8 cellular contexts compared by ENCODE assay signal in genomic region chr11:9758676-9759518, GRCh38.
DNase-seq lines count a peak whose midpoint lies in the region; ATAC-seq and TF ChIP-seq lines count a peak whose summit lies in the region.

No MANE protein-coding gene starts in this region.

- peak overlapping the region; percentile 77 for H3K4me3 ChIP-seq in epithelial cell of proximal tubule (ENCODE audit: low read depth, low read length)
- H3K4me3 ChIP-seq in mucosa of rectum (ENCODE audit: low read length in 2 of 2), result peak overlapping the region; percentile 74 to 91

- no peaks in the 10 kb centered on the region for H3K9me3 ChIP-seq in mucosa of rectum (ENCODE audit: control insufficient read depth in 2 of 2, low read length in 2 of 2)

- H3K9me3 Mint-ChIP-seq in stimulated activated naive CD8-positive, alpha-beta T cell treated with anti-CD3 and anti-CD28 coated beads, Interleukin-15, amount 100 ng/mL, for 72 hours, result no peaks in the 10 kb centered on the region

- H3K4me1 Mint-ChIP-seq in stimulated activated naive CD8-positive, alpha-beta T cell treated with anti-CD3 and anti-CD28 coated beads, Interleukin-15, amount 100 ng/mL, for 72 hours, result peaks cover 67% of the 10 kb centered on the region

- H3K27ac ChIP-seq in mucosa of rectum (ENCODE audit: low read depth in 2 of 2, low read length in 2 of 2), result peak overlapping the region; percentile 83 to 87

- peak overlapping the region; percentile 93 to 98 for H3K27ac Mint-ChIP-seq in stimulated activated naive CD8-positive, alpha-beta T cell treated with anti-CD3 and anti-CD28 coated beads, Interleukin-15, amount 100 ng/mL, for 72 hours

- H3K36me3 ChIP-seq in mucosa of rectum (ENCODE audit: control insufficient read depth in 2 of 2, insufficient read depth in 2 of 2, low read length in 2 of 2), result no peaks in the 10 kb centered on the region

- peak overlapping the region; percentile 79 to 81 for H3K4me3 Mint-ChIP-seq in stimulated activated naive CD8-positive, alpha-beta T cell treated with anti-CD3 and anti-CD28 coated beads, Interleukin-15, amount 100 ng/mL, for 72 hours

- DNase-seq in SKM-1 treated with dmso at 0.1 percent for 144 hours (lab: John Stamatoyannopoulos, UW; ENCODE audit: unreplicated experiment), result peak; percentile 49
- DNase-seq in SKM-1 (lab: John Stamatoyannopoulos, UW; ENCODE audit: unreplicated experiment), result no peak
- DNase-seq in NCI-H774 (lab: John Stamatoyannopoulos, UW), result peak; percentile 65
- DNase-seq in activated T-cell treated with anti-CD3 and anti-CD28 coated beads, Interleukin-2, amount 50 U/mL, for 1 hour, result peak; percentile 61
- no peak for DNase-seq in epithelial cell of proximal tubule (ENCODE audit: low read depth)
- DNase-seq in stimulated activated naive CD8-positive, alpha-beta T cell treated with anti-CD3 and anti-CD28 coated beads, Interleukin-15, amount 100 ng/mL, for 72 hours, result peak; percentile 65 to 67

- peaks cover 21 to 29% of the 10 kb centered on the region in 2 donors for H3K4me1 ChIP-seq in mucosa of rectum (ENCODE audit: control insufficient read depth in 2 of 2, insufficient read depth in 2 of 2, low read length in 2 of 2)

- H3K9ac ChIP-seq in mucosa of rectum (ENCODE audit: low read depth in 1 of 2, low read length in 2 of 2), result peak overlapping the region; percentile 83 to 94

- no peaks in the 10 kb centered on the region for H3K27me3 Mint-ChIP-seq in stimulated activated naive CD8-positive, alpha-beta T cell treated with anti-CD3 and anti-CD28 coated beads, Interleukin-15, amount 100 ng/mL, for 72 hours

- peak; percentile 7 for ATAC-seq in HG03060 (IDR thresholded peaks at IDR 0.05; ENCODE audit: low read depth, unreplicated experiment)
- ATAC-seq in stimulated activated naive CD8-positive, alpha-beta T cell treated with anti-CD3 and anti-CD28 coated beads, Interleukin-15, amount 100 ng/mL, for 72 hours, result peak; percentile 26

- no peak for TF ChIP-seq CTCF in epithelial cell of proximal tubule (conservative IDR thresholded peaks at IDR 0.05; ENCODE audit: low read depth, low read length)

- H3K27me3 ChIP-seq in mucosa of rectum (ENCODE audit: control insufficient read depth in 2 of 2, insufficient read depth in 2 of 2, low read length in 2 of 2), result no peaks in the 10 kb centered on the region

Comparison
In these comparisons a context has a peak if more than half of its experiments do, and no peak if none do; other contexts are left out.
1. DNase-seq: peak in SKM-1 treated with dmso at 0.1 percent for 144 hours (single experiment), NCI-H774 (single experiment), activated T-cell treated with anti-CD3 and anti-CD28 coated beads, Interleukin-2, amount 50 U/mL, for 1 hour (single experiment) and stimulated activated naive CD8-positive, alpha-beta T cell treated with anti-CD3 and anti-CD28 coated beads, Interleukin-15, amount 100 ng/mL, for 72 hours (2 of 2); none in SKM-1 (single experiment) and epithelial cell of proximal tubule (single experiment).